ENCODE assay signal across 17 cellular contexts in genomic region chr3:121885386-121885785, GRCh38.
"Had no signal": no experiment of that assay in that cellular context is flagged by ENCODE, and none has a peak within 500 bp of the region (broad histone marks: within the 10 kb centered on the region; RNA-seq: fewer than 3 reads in every experiment).

No MANE protein-coding gene starts in this region.

- ATAC-seq: gastrocnemius medialis, heart right ventricle, left ventricle myocardium superior, T-cell had no signal

- H3K27me3 ChIP-seq: brain microvascular endothelial cell, dorsolateral prefrontal cortex, gastrocnemius medialis, heart right ventricle, thyroid gland had no signal

- H3K27ac ChIP-seq: brain microvascular endothelial cell, dorsolateral prefrontal cortex, gastrocnemius medialis, heart right ventricle, parathyroid adenoma, thyroid gland, uterus had no signal

- H3K79me2 ChIP-seq: parathyroid adenoma had no signal

- H3K4me1 ChIP-seq: gastrocnemius medialis, heart right ventricle, parathyroid adenoma, thyroid gland, uterus had no signal

- H2AFZ ChIP-seq: parathyroid adenoma had no signal

- H3K27ac Mint-ChIP-seq: activated CD4-positive, alpha-beta memory T cell treated with anti-CD3 and anti-CD28 coated beads for 36 hours; activated naive CD4-positive, alpha-beta T cell treated with anti-CD3 and anti-CD28 coated beads, Interleukin-2, amount 10 ng/mL, durations not matched to agents 7 days and 5 days; mesothelial cell of epicardium; T-cell had no signal

- H3K9ac ChIP-seq: parathyroid adenoma had no signal

- H3K4me3 ChIP-seq: dorsolateral prefrontal cortex, gastrocnemius medialis, heart right ventricle, thyroid gland, uterus had no signal

- H3K9me3 ChIP-seq: gastrocnemius medialis, heart right ventricle, thyroid gland, uterus had no signal

- H3K36me3 Mint-ChIP-seq: activated naive CD4-positive, alpha-beta T cell treated with anti-CD3 and anti-CD28 coated beads, Interleukin-2, amount 10 ng/mL, durations not matched to agents 7 days and 5 days; mesothelial cell of epicardium had no signal

- H3K36me3 ChIP-seq: brain microvascular endothelial cell, gastrocnemius medialis, heart right ventricle, thyroid gland, uterus had no signal

- DNase-seq: activated CD4-positive, alpha-beta memory T cell treated with anti-CD3 and anti-CD28 coated beads for 36 hours; activated CD8-positive, alpha-beta memory T cell treated with anti-CD3 and anti-CD28 coated beads, Interleukin-2, amount 50 U/mL, for 48 hours; activated naive CD4-positive, alpha-beta T cell treated with anti-CD3 and anti-CD28 coated beads, Interleukin-2, amount 10 ng/mL, durations not matched to agents 7 days and 5 days; amniotic stem cell; brain microvascular endothelial cell; dorsolateral prefrontal cortex; gastrocnemius medialis; heart right ventricle; kidney; left ventricle myocardium superior; stimulated activated CD4-positive, alpha-beta T cell treated with anti-CD3 and anti-CD28 coated beads, Interleukin-4, amount 100 ng/mL, for 4 hours; T-cell; T1000; thyroid gland; uterus had no signal

- H3K9me3 Mint-ChIP-seq: activated CD4-positive, alpha-beta memory T cell treated with anti-CD3 and anti-CD28 coated beads for 36 hours; activated naive CD4-positive, alpha-beta T cell treated with anti-CD3 and anti-CD28 coated beads, Interleukin-2, amount 10 ng/mL, durations not matched to agents 7 days and 5 days; T-cell had no signal
